Comparison of ENCODE assay signal across 12 cellular contexts in genomic region chr2:237299897-237300296, GRCh38.
A peak's percentile ranks its signal among the peaks of the same experiment; 100 is the strongest.
DNase-seq lines count a peak whose midpoint lies in the region; ATAC-seq and TF ChIP-seq lines count a peak whose summit lies in the region.
"Had no signal": no experiment of that assay in that cellular context is flagged by ENCODE, and none has a peak within 500 bp of the region (broad histone marks: within the 10 kb centered on the region; RNA-seq: fewer than 3 reads in every experiment).

No MANE protein-coding gene starts in this region.

- DNase-seq in MCF 10A (ENCODE audit: unreplicated experiment) (peak; percentile 93), breast epithelium (ENCODE audit: low spot score in 2 of 2) (no peak), T1000 (lab: John Stamatoyannopoulos, UW) (peak; percentile 46), hepatocyte (ENCODE audit: low spot score) (no peak), retina (no peak), Ammon's horn (ENCODE audit: low spot score) (no peak)
- DNase-seq: 8988T, cerebellar nuclear complex, NCI-H1417, pancreas had no signal

- TF ChIP-seq CTCF in MCF 10A (IDR thresholded peaks at IDR 0.05; ENCODE audit: unreplicated experiment) = no peak
- TF ChIP-seq CTCF in breast epithelium (IDR thresholded peaks at IDR 0.05) = no peak
- no peak for TF ChIP-seq CTCF in hepatocyte (IDR thresholded peaks at IDR 0.05; ENCODE audit: poor library complexity)

- WGBS in hepatocyte (ENCODE audit: low lambda C conversion rate, missing lambda C conversion rate) = 57% methylated on average over 3 of the region's 3 CpGs

- POLR2A ChIA-PET in MCF 10A (lab: Yijun Ruan, JAX) = interaction anchor here (0.5 to 3.7 kb wide), 20 partner anchors 9 to 213 kb away, joined by 3 to 41 read pairs (median 4); partner anchors contain the start of gene COPS8

- H3K4me1 ChIP-seq in breast epithelium (no peaks in the 10 kb centered on the region), hepatocyte (ENCODE audit: insufficient read depth) (peaks cover 26% of the 10 kb centered on the region)
- H3K4me1 ChIP-seq: pancreas had no signal

- H3K36me3 Mint-ChIP-seq in MCF 10A (ENCODE audit: insufficient read depth, unreplicated experiment) = no peaks in the 10 kb centered on the region

- TF ChIP-seq POLR2A in breast epithelium (IDR thresholded peaks at IDR 0.05) = no peak

- H3K9me2 ChIP-seq in hepatocyte (replicated peaks; ENCODE audit: insufficient read depth) = no peaks in the 10 kb centered on the region

- H3K4me3 ChIP-seq in breast epithelium = no peak overlapping the region
- no peak overlapping the region for H3K4me3 ChIP-seq in hepatocyte
- H3K4me3 ChIP-seq: pancreas had no signal

- H3K27me3 Mint-ChIP-seq in MCF 10A (ENCODE audit: insufficient read depth, unreplicated experiment) = no peaks in the 10 kb centered on the region

- peaks cover 8% of the 10 kb centered on the region for H3K9me3 Mint-ChIP-seq in MCF 10A (ENCODE audit: unreplicated experiment)

- CTCF ChIA-PET in MCF 10A (lab: Yijun Ruan, JAX) = interaction anchor here (0.8 to 1.1 kb wide), 2 partner anchors 27 to 271 kb away, joined by 4 to 5 read pairs; no protein-coding TSS in a partner anchor

- no peak for ATAC-seq in HG03457 (IDR thresholded peaks at IDR 0.05; ENCODE audit: unreplicated experiment)
- no peak for ATAC-seq in GM18511 (IDR thresholded peaks at IDR 0.05; ENCODE audit: unreplicated experiment)

- H3K27me3 ChIP-seq in breast epithelium (no peaks in the 10 kb centered on the region), hepatocyte (no peaks in the 10 kb centered on the region)
- H3K27me3 ChIP-seq: pancreas had no signal

- no peaks in the 10 kb centered on the region for H4K20me1 ChIP-seq in hepatocyte (ENCODE audit: insufficient read depth, poor library complexity, severe bottlenecking)

- H3K27ac ChIP-seq in breast epithelium (no peak overlapping the region), hepatocyte (peak overlapping the region; percentile 87)
- H3K27ac ChIP-seq: pancreas had no signal

- no peak overlapping the region for H3K4me3 Mint-ChIP-seq in MCF 10A (ENCODE audit: unreplicated experiment)

- H3K27ac Mint-ChIP-seq in MCF 10A (ENCODE audit: low read depth, unreplicated experiment) = peak overlapping the region; percentile 86

- H2AFZ ChIP-seq in hepatocyte = no peak overlapping the region

- H3K36me3 ChIP-seq in breast epithelium (no peaks in the 10 kb centered on the region), hepatocyte (replicated peaks; ENCODE audit: insufficient read depth, low read depth) (no peaks in the 10 kb centered on the region)
- H3K36me3 ChIP-seq: pancreas had no signal

- H3K4me1 Mint-ChIP-seq in MCF 10A (ENCODE audit: insufficient read depth, unreplicated experiment) = peaks cover 49% of the 10 kb centered on the region

- intact Hi-C loops in MCF 10A (cut with micrococcal nuclease) (loop anchor here (10.0 kb wide), 1 partner anchor 205 kb away; no protein-coding TSS in a partner anchor), breast epithelium (cut with DNase I; ENCODE audit: low total_unique reads) (no loop called here)

- no peaks in the 10 kb centered on the region for H3K9me3 ChIP-seq in breast epithelium
- H3K9me3 ChIP-seq in hepatocyte (ENCODE audit: low read depth) = no peaks in the 10 kb centered on the region
- H3K9me3 ChIP-seq: pancreas had no signal

- no peak overlapping the region for H3K4me2 ChIP-seq in hepatocyte

- BruUV-seq in MCF 10A (replicated peaks; lab: Mats Ljungman, UMichigan) = no TSS peak

- H3K79me2 ChIP-seq in hepatocyte = no peaks in the 10 kb centered on the region

Comparison
In these comparisons a context has a peak if more than half of its experiments do, and no peak if none do; other contexts are left out.
1. DNase-seq: peak in MCF 10A (single experiment) and T1000 (single experiment); none in breast epithelium (0 of 2), hepatocyte (single experiment), retina (single experiment) and Ammon's horn (single experiment).